ENCODE assay signal across 8 cellular contexts in the genomic region with DNA sequence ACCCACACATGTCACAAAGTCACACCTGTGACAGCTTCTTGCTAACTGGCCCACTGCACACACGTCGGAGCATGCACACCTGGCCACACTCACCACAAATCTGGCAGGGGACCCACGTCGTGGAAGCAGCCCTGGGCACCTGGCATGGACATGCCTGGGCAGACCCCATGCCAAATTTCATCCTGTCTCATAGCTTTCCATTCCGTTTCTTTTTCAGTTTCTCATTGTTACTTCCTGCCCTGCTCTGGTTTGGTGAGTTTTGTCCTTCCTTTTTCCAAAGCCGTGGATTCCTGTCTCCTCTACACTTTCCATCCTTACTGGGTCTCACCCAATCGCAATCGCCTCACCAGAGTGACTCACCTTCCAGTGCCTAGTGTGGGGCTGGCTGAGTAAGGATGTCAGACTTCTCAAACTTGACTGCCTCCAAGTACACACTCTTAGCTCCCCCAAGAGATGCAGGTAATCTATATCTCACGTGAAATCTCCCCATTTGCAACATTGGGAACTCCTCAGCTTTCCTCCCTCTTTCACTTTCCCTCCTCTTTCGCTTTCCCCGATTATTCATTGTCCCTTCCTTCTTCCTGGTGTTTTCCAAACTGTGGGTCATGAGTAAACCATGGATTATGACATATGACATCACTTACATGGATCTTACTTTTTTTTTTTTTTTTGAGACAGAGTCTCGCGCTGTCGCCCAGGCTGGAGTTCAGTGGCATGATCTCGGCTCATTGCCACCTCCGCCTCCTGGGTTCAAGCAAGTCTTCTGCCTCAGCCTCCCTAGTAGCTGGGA. TPM values are rescaled to one million over a fixed set of nuclear protein-coding genes. Genes with fewer than 3 reads are reported as not detected.
DNase-seq lines count a peak whose midpoint lies in the region; ATAC-seq and TF ChIP-seq lines count a peak whose summit lies in the region.

No MANE protein-coding gene starts in this region.

- H3K27me3 Mint-ChIP-seq in CD4-positive, alpha-beta memory T cell: no peaks in the 10 kb centered on the region
- peaks cover 2% of the 10 kb centered on the region for H3K27me3 Mint-ChIP-seq in activated T-helper 2 cell treated with anti-CD3 and anti-CD28 coated beads, Interferon-gamma antibody, Interleukin-2, Interleukin-4, amounts not matched to agents 10 μg/mL and 5 μg/mL and 100 μg/mL, durations not matched to agents 14 hours and 24 hours and 36 hours (ENCODE audit: low read depth)

- no peak overlapping the region for H3K4me3 ChIP-seq in CD4-positive, alpha-beta memory T cell (ENCODE audit: low read length in 2 of 2)
- H3K4me3 ChIP-seq in kidney epithelial cell (ENCODE audit: low read depth, low read length) (peak overlapping the region; percentile 39), upper lobe of right lung (peak overlapping the region; percentile 97)

- H3K27me3 ChIP-seq in CD4-positive, alpha-beta memory T cell (ENCODE audit: insufficient read depth, low read length): no peaks in the 10 kb centered on the region
- H3K27me3 ChIP-seq in kidney epithelial cell (ENCODE audit: control insufficient read depth, insufficient read depth, low read length): no peaks in the 10 kb centered on the region
- H3K27me3 ChIP-seq in upper lobe of right lung: no peaks in the 10 kb centered on the region

- no peak overlapping the region for H3K27ac ChIP-seq in CD4-positive, alpha-beta memory T cell (ENCODE audit: low read depth, low read length)
- H3K27ac ChIP-seq in upper lobe of right lung: peak overlapping the region; percentile 78

- TF ChIP-seq CTCF in kidney epithelial cell (IDR thresholded peaks at IDR 0.05; ENCODE audit: insufficient read depth, low read length, poor library complexity, severe bottlenecking) (no peak), upper lobe of right lung (IDR thresholded peaks at IDR 0.05) (no peak)

- H3K9me3 Mint-ChIP-seq in CD4-positive, alpha-beta memory T cell: no peaks in the 10 kb centered on the region
- no peaks in the 10 kb centered on the region for H3K9me3 Mint-ChIP-seq in activated T-helper 2 cell treated with anti-CD3 and anti-CD28 coated beads, Interferon-gamma antibody, Interleukin-2, Interleukin-4, amounts not matched to agents 10 μg/mL and 5 μg/mL and 100 μg/mL, durations not matched to agents 14 hours and 24 hours and 36 hours

- CTCF ChIA-PET in CD4-positive, alpha-beta memory T cell (lab: Charles Lee; ENCODE audit: partially characterized antibody): interaction anchor here (0.7 to 2.7 kb wide), 5 partner anchors 12 to 82 kb away, joined by 3 to 19 read pairs (median 4); no protein-coding TSS in a partner anchor

- H3K36me3 Mint-ChIP-seq in CD4-positive, alpha-beta memory T cell: no peaks in the 10 kb centered on the region
- H3K36me3 Mint-ChIP-seq in activated T-helper 2 cell treated with anti-CD3 and anti-CD28 coated beads, Interferon-gamma antibody, Interleukin-2, Interleukin-4, amounts not matched to agents 10 μg/mL and 5 μg/mL and 100 μg/mL, durations not matched to agents 14 hours and 24 hours and 36 hours (ENCODE audit: low read depth): no peaks in the 10 kb centered on the region

- POLR2A ChIA-PET in CD4-positive, alpha-beta memory T cell (lab: Charles Lee; ENCODE audit: partially characterized antibody): interaction anchor here (0.8 to 2.8 kb wide), 7 partner anchors 8 to 120 kb away, joined by 4 to 24 read pairs (median 7); a partner anchor contains a TSS

- intact Hi-C loops in CD4-positive, alpha-beta memory T cell (cut with micrococcal nuclease): no loop called here
- intact Hi-C loops in activated T-helper 2 cell treated with anti-CD3 and anti-CD28 coated beads, Interferon-gamma antibody, Interleukin-2, Interleukin-4, amounts not matched to agents 10 μg/mL and 5 μg/mL and 100 μg/mL, durations not matched to agents 14 hours and 24 hours and 36 hours (cut with micrococcal nuclease): loop anchor here (1.0 kb wide), 1 partner anchor 9 kb away; no protein-coding TSS in a partner anchor
- intact Hi-C loops in upper lobe of right lung (cut with DNase I): no loop called here

- H3K4me1 Mint-ChIP-seq in CD4-positive, alpha-beta memory T cell: peaks cover 14 to 22% (median 17%) of the 10 kb centered on the region in 4 donors
- peaks cover 16% of the 10 kb centered on the region for H3K4me1 Mint-ChIP-seq in activated T-helper 2 cell treated with anti-CD3 and anti-CD28 coated beads, Interferon-gamma antibody, Interleukin-2, Interleukin-4, amounts not matched to agents 10 μg/mL and 5 μg/mL and 100 μg/mL, durations not matched to agents 14 hours and 24 hours and 36 hours (ENCODE audit: low read depth)

- H3K36me3 ChIP-seq in CD4-positive, alpha-beta memory T cell (ENCODE audit: insufficient read depth, low read length): no peaks in the 10 kb centered on the region
- no peaks in the 10 kb centered on the region for H3K36me3 ChIP-seq in kidney epithelial cell (ENCODE audit: control insufficient read depth, insufficient read depth, low read length)
- H3K36me3 ChIP-seq in upper lobe of right lung: no peaks in the 10 kb centered on the region

- peak overlapping the region; percentile 29 to 97 (median 79) for H3K27ac Mint-ChIP-seq in CD4-positive, alpha-beta memory T cell
- H3K27ac Mint-ChIP-seq in activated T-helper 2 cell treated with anti-CD3 and anti-CD28 coated beads, Interferon-gamma antibody, Interleukin-2, Interleukin-4, amounts not matched to agents 10 μg/mL and 5 μg/mL and 100 μg/mL, durations not matched to agents 14 hours and 24 hours and 36 hours: peak overlapping the region; percentile 60

- peak overlapping the region in 7 of 8 donors; percentile 54 to 88 (median 73) for H3K4me3 Mint-ChIP-seq in CD4-positive, alpha-beta memory T cell
- H3K4me3 Mint-ChIP-seq in activated T-helper 2 cell treated with anti-CD3 and anti-CD28 coated beads, Interferon-gamma antibody, Interleukin-2, Interleukin-4, amounts not matched to agents 10 μg/mL and 5 μg/mL and 100 μg/mL, durations not matched to agents 14 hours and 24 hours and 36 hours (ENCODE audit: low read depth): peak overlapping the region; percentile 74

- peaks cover 39% of the 10 kb centered on the region for H3K4me1 ChIP-seq in CD4-positive, alpha-beta memory T cell (ENCODE audit: insufficient read depth, low read length)
- H3K4me1 ChIP-seq in upper lobe of right lung: peaks cover 12% of the 10 kb centered on the region

- ATAC-seq in upper lobe of right lung (no peak), GM18867 (IDR thresholded peaks at IDR 0.05; ENCODE audit: unreplicated experiment) (no peak)

- H3K9me3 ChIP-seq in CD4-positive, alpha-beta memory T cell (ENCODE audit: control insufficient read depth in 1 of 2, low read length in 2 of 2): no peaks in the 10 kb centered on the region
- no peaks in the 10 kb centered on the region for H3K9me3 ChIP-seq in upper lobe of right lung

- no peak for DNase-seq in CD4-positive, alpha-beta memory T cell
- DNase-seq in HS-5 (ENCODE audit: low read depth) (peak; percentile 80), kidney epithelial cell (ENCODE audit: low read depth) (no peak), upper lobe of right lung (no peak), NCI-H510A treated with DMSO at 0.1 percent for 48 hours (lab: John Stamatoyannopoulos, UW) (no peak), foreskin melanocyte (no peak)
- peak; percentile 25 for DNase-seq in activated T-helper 2 cell treated with anti-CD3 and anti-CD28 coated beads, Interferon-gamma antibody, Interleukin-2, Interleukin-4, amounts not matched to agents 10 μg/mL and 5 μg/mL and 100 μg/mL, durations not matched to agents 14 hours and 24 hours and 36 hours (ENCODE audit: low spot score)

RNA-seq across cellular contexts. Expression of a gene that starts 1.6 kb away (rescaled TPM):
- 10 to 100 TPM; 31.9 to 32.2 TPM for total RNA-seq in CD4-positive, alpha-beta memory T cell
- 1 to 10 TPM; 3.7 to 8.0 TPM for polyA plus RNA-seq in CD4-positive, alpha-beta memory T cell
- 14.6 and 16.3 TPM in 2 replicates for total RNA-seq in activated T-helper 2 cell treated with anti-CD3 and anti-CD28 coated beads, Interferon-gamma antibody, Interleukin-2, Interleukin-4, amounts not matched to agents 10 μg/mL and 5 μg/mL and 100 μg/mL, durations not matched to agents 14 hours and 24 hours and 36 hours
- 46.8 and 64.7 TPM in 2 replicates for total RNA-seq in kidney epithelial cell
- total RNA-seq in upper lobe of right lung: 20.1 TPM

RNA-seq across cellular contexts. Expression of a gene that starts 23.7 kb away (rescaled TPM):
- 10 to 100 TPM; 39.5 to 40.4 TPM for total RNA-seq in CD4-positive, alpha-beta memory T cell
- 10 to 100 TPM in 1 of 2 donors, 1 to 10 TPM in 1; 4.6 to 11.9 TPM for polyA plus RNA-seq in CD4-positive, alpha-beta memory T cell
- 34.3 and 37.5 TPM in 2 replicates for total RNA-seq in activated T-helper 2 cell treated with anti-CD3 and anti-CD28 coated beads, Interferon-gamma antibody, Interleukin-2, Interleukin-4, amounts not matched to agents 10 μg/mL and 5 μg/mL and 100 μg/mL, durations not matched to agents 14 hours and 24 hours and 36 hours
- total RNA-seq in kidney epithelial cell (13.8 and 16.5 TPM in 2 replicates), upper lobe of right lung (36.1 TPM)

RNA-seq across cellular contexts. Expression of a gene that starts 42.1 kb away (rescaled TPM):
- 10 to 100 TPM; 15.1 to 16.7 TPM for total RNA-seq in CD4-positive, alpha-beta memory T cell
- polyA plus RNA-seq in CD4-positive, alpha-beta memory T cell: 1 to 10 TPM; 1.8 to 1.9 TPM
- 9.3 and 12.7 TPM in 2 replicates for total RNA-seq in activated T-helper 2 cell treated with anti-CD3 and anti-CD28 coated beads, Interferon-gamma antibody, Interleukin-2, Interleukin-4, amounts not matched to agents 10 μg/mL and 5 μg/mL and 100 μg/mL, durations not matched to agents 14 hours and 24 hours and 36 hours
- total RNA-seq in kidney epithelial cell: 2.2 and 3.9 TPM in 2 replicates
- total RNA-seq in upper lobe of right lung: 18.2 TPM

Comparison
In these comparisons a context has a peak if more than half of its experiments do, and no peak if none do; other contexts are left out.
1. DNase-seq: peak in HS-5 (single experiment) and activated T-helper 2 cell treated with anti-CD3 and anti-CD28 coated beads, Interferon-gamma antibody, Interleukin-2, Interleukin-4, amounts not matched to agents 10 μg/mL and 5 μg/mL and 100 μg/mL, durations not matched to agents 14 hours and 24 hours and 36 hours (single experiment); none in CD4-positive, alpha-beta memory T cell (0 of 5), kidney epithelial cell (single experiment), upper lobe of right lung (single experiment), NCI-H510A treated with DMSO at 0.1 percent for 48 hours (single experiment) and foreskin melanocyte (single experiment).
2. H3K4me3 ChIP-seq: peak in kidney epithelial cell (single experiment) and upper lobe of right lung (single experiment); none in CD4-positive, alpha-beta memory T cell (0 of 2).